8 cellular contexts compared by ENCODE assay signal in the genomic region with DNA sequence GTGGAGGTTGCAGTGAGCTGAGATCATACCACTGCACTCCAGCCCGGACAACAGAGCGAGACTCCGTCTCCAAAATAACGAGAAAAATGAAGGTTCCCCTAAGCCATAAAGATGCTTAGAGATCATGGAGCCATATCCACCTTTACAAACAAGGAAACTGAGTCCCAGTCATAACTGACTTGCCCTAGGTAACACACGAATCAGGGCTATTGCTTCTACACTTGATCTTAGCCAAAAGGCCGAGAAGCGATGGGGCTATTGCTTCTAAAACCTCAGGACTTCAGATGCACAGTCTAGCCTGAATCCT. TPM values are rescaled to one million over a fixed set of nuclear protein-coding genes. Genes with fewer than 3 reads are reported as not detected.
A peak's percentile ranks its signal among the peaks of the same experiment; 100 is the strongest.
DNase-seq lines count a peak whose midpoint lies in the region; ATAC-seq and TF ChIP-seq lines count a peak whose summit lies in the region.

No MANE protein-coding gene starts in this region.

- WGBS in HUES64 = 84% methylated on average over 7 of the region's 7 CpGs

- no peak for TF ChIP-seq CTCF in AG04449 (IDR thresholded peaks at IDR 0.05; ENCODE audit: insufficient read depth, low read length, missing control alignments)

- peak overlapping the region; percentile 85 for H3K4me3 Mint-ChIP-seq in central memory CD8-positive, alpha-beta T cell
- H3K4me3 Mint-ChIP-seq in naive B cell = peak overlapping the region; percentile 82 to 98 (median 86)

- H3K9me3 Mint-ChIP-seq in central memory CD8-positive, alpha-beta T cell = no peaks in the 10 kb centered on the region
- peaks cover 0 to 7% (median 0%) of the 10 kb centered on the region in 7 donors for H3K9me3 Mint-ChIP-seq in naive B cell

- no peaks in the 10 kb centered on the region for H3K9me3 ChIP-seq in HUES64 (ENCODE audit: insufficient read depth, low read depth, low read length)

- H3K36me3 ChIP-seq in HUES64 (ENCODE audit: insufficient read depth, low read length) = 0 out of 2 replicates have a peak, but pooled peaks cover 2% of the 10 kb centered on the region

- peak overlapping the region; percentile 46; the same call in 1 of the 2 replicates for H3K27ac ChIP-seq in HUES64 (ENCODE audit: low read depth, low read length)

- peaks cover 12% of the 10 kb centered on the region for H3K4me1 ChIP-seq in HUES64 (ENCODE audit: insufficient read depth, low read length)

- peaks cover 42% of the 10 kb centered on the region for H3K36me3 Mint-ChIP-seq in central memory CD8-positive, alpha-beta T cell (ENCODE audit: insufficient read depth)
- H3K36me3 Mint-ChIP-seq in naive B cell = peaks cover 0 to 17% of the 10 kb centered on the region in 2 donors

- H3K4me1 Mint-ChIP-seq in central memory CD8-positive, alpha-beta T cell = peaks cover 35% of the 10 kb centered on the region
- peaks cover 31 to 51% (median 45%) of the 10 kb centered on the region in 3 donors for H3K4me1 Mint-ChIP-seq in naive B cell

- peak overlapping the region; percentile 23 for H3K9ac ChIP-seq in HUES64 (ENCODE audit: low read depth, low read length)

- H3K27me3 ChIP-seq in HUES64 (ENCODE audit: insufficient read depth, low read length) = peaks cover 15% of the 10 kb centered on the region

- DNase-seq in AG04449 (ENCODE audit: low read depth, low spot score) (no peak), naive B cell (no peak), hypothalamus (lab: John Stamatoyannopoulos, UW) (no peak), NCI-H1436 (lab: John Stamatoyannopoulos, UW) (no peak), DMS 273 (lab: John Stamatoyannopoulos, UW; ENCODE audit: unreplicated experiment) (no peak)
- DNase-seq in central memory CD8-positive, alpha-beta T cell (ENCODE audit: low spot score in 2 of 2) = no peak

- H3K27me3 Mint-ChIP-seq in central memory CD8-positive, alpha-beta T cell = no peaks in the 10 kb centered on the region
- no peaks in the 10 kb centered on the region for H3K27me3 Mint-ChIP-seq in naive B cell

- ATAC-seq in central memory CD8-positive, alpha-beta T cell (replicated peaks; ENCODE audit: extremely low read depth, poor library complexity, severe bottlenecking) = no peak
- no peak for ATAC-seq in naive B cell (ENCODE audit: low read depth in 2 of 2)
- ATAC-seq in GM19463 (IDR thresholded peaks at IDR 0.05; ENCODE audit: unreplicated experiment) = no peak

- peak overlapping the region; percentile 79 for H3K27ac Mint-ChIP-seq in central memory CD8-positive, alpha-beta T cell (ENCODE audit: low read depth)
- H3K27ac Mint-ChIP-seq in naive B cell = peak overlapping the region in 5 of 6 donors; percentile 62 to 96 (median 87)

- peak overlapping the region; percentile 42 for H3K4me3 ChIP-seq in AG04449 (ENCODE audit: low read depth, low read length)
- H3K4me3 ChIP-seq in HUES64 (ENCODE audit: low read length) = peak overlapping the region; percentile 26

- CTCF ChIA-PET in AG04449 (lab: Yijun Ruan, JAX) = interaction anchor here (0.6 to 1.2 kb wide), 2 partner anchors 10 to 300 kb away, joined by 3 read pairs; no protein-coding TSS in a partner anchor

- POLR2A ChIA-PET in AG04449 (lab: Yijun Ruan, JAX) = interaction anchor here (0.8 to 2.7 kb wide), 3 partner anchors 10 to 332 kb away, joined by 3 to 17 read pairs (median 8); partner anchors contain the start of genes RPL18 and SPHK2

RNA-seq across cellular contexts. Expression of gene DBP, which starts 3.2 kb away (rescaled TPM):
- polyA plus RNA-seq in HUES64 (2013, experiment 1 of 2) = 5.3 TPM
- 5.3 TPM for polyA plus RNA-seq in HUES64 (2013, experiment 2 of 2)
- polyA plus RNA-seq in naive B cell (ENCODE audit: low read depth in 6 of 6) = 10 to 100 TPM; 27.6 to 73.8 (median 46.4) TPM

RNA-seq across cellular contexts. Expression of gene CA11, which starts 12.0 kb away (rescaled TPM):
- 61.6 TPM for polyA plus RNA-seq in HUES64 (2013, experiment 1 of 2)
- 56.1 TPM for polyA plus RNA-seq in HUES64 (2013, experiment 2 of 2)
- 10 to 100 TPM in 3 of 6 donors, 1 to 10 TPM in 3; 2.8 to 15.2 (median 10.6) TPM for polyA plus RNA-seq in naive B cell (ENCODE audit: low read depth in 6 of 6)

RNA-seq across cellular contexts. Expression of gene SPHK2, which starts 14.7 kb away (rescaled TPM):
- 34.3 TPM for polyA plus RNA-seq in HUES64 (2013, experiment 1 of 2)
- 32.1 TPM for polyA plus RNA-seq in HUES64 (2013, experiment 2 of 2)
- polyA plus RNA-seq in naive B cell (ENCODE audit: low read depth in 6 of 6) = 10 to 100 TPM in 4 of 6 donors, 1 to 10 TPM in 2; 5.6 to 16.5 (median 10.8) TPM

RNA-seq across cellular contexts. Expression of gene RPL18, which starts 15.0 kb away (rescaled TPM):
- polyA plus RNA-seq in HUES64 (2013, experiment 1 of 2) = 1,104 TPM
- polyA plus RNA-seq in HUES64 (2013, experiment 2 of 2) = 1,173 TPM
- 1,000 to 10,000 TPM; 1,850 to 2,706 (median 2,170) TPM for polyA plus RNA-seq in naive B cell (ENCODE audit: low read depth in 6 of 6)

RNA-seq across cellular contexts. Expression of gene FAM83E, which starts 19.1 kb away (rescaled TPM):
- 1.1 TPM for polyA plus RNA-seq in HUES64 (2013, experiment 1 of 2)
- polyA plus RNA-seq in HUES64 (2013, experiment 2 of 2) = 1.3 TPM
- under 1 TPM in 1 of 6 donors, not detected in 5; 0.18 TPM for polyA plus RNA-seq in naive B cell (ENCODE audit: low read depth in 6 of 6)
